16 cellular contexts compared by ENCODE assay signal in genomic region chr2:71880287-71880686, GRCh38.
DNase-seq lines count a peak whose midpoint lies in the region; ATAC-seq and TF ChIP-seq lines count a peak whose summit lies in the region.
"Had no signal": no experiment of that assay in that cellular context is flagged by ENCODE, and none has a peak within 500 bp of the region (broad histone marks: within the 10 kb centered on the region; RNA-seq: fewer than 3 reads in every experiment).

No MANE protein-coding gene starts in this region.

- H3K27ac ChIP-seq in RWPE1 (peak overlapping the region; percentile 58), mesenchymal stem cell (ENCODE audit: low read length, poor library complexity, severe bottlenecking) (no peak overlapping the region), skeletal muscle tissue (ENCODE audit: low read depth, low read length) (peak overlapping the region; percentile 92)
- H3K27ac ChIP-seq: C4-2B had no signal

- no peak overlapping the region for H3K9ac ChIP-seq in mesenchymal stem cell (ENCODE audit: low read length)
- peak overlapping the region in 1 of 3 donors; percentile 21 for H3K9ac ChIP-seq in skeletal muscle tissue (ENCODE audit: low read depth in 1 of 3, low read length in 3 of 3)

- peak overlapping the region; percentile 37 to 57 for H2BK12ac ChIP-seq in mesenchymal stem cell (ENCODE audit: low read length in 2 of 2)

- no peak overlapping the region for H2AK5ac ChIP-seq in mesenchymal stem cell (ENCODE audit: low read length, severe bottlenecking)

- peaks cover 69% of the 10 kb centered on the region for H3K4me1 Mint-ChIP-seq in HFFc6 (ENCODE audit: low read depth)

- peak overlapping the region; percentile 62 for H4K8ac ChIP-seq in mesenchymal stem cell (ENCODE audit: low read length)

- peak overlapping the region; percentile 50 for H2BK120ac ChIP-seq in mesenchymal stem cell (ENCODE audit: low read depth, low read length)

- H2BK15ac ChIP-seq in mesenchymal stem cell (ENCODE audit: low read depth, poor library complexity, severe bottlenecking): no peak overlapping the region

- DNase-seq in HFFc6 (no peak), RWPE1 (ENCODE audit: low spot score) (no peak), mesenchymal stem cell (no peak)
- DNase-seq: GF-D8, NCI-H1417 treated with DMSO at 0.1 percent for 48 hours, NCI-H2029, NCI-H2171 treated with DMSO at 0.1 percent for 48 hours, NCI-H446 treated with DMSO at 0.1 percent for 48 hours, NCI-H748 treated with DMSO at 0.1 percent for 48 hours had no signal

- H2AFZ ChIP-seq in mesenchymal stem cell (ENCODE audit: low read depth, low read length): no peak overlapping the region

- H3K4me1 ChIP-seq in mesenchymal stem cell (ENCODE audit: control insufficient read depth, insufficient read depth, low read depth, low read length) (peaks cover 32% of the 10 kb centered on the region), skeletal muscle tissue (ENCODE audit: control insufficient read depth in 3 of 3, insufficient read depth in 3 of 3, low read length in 3 of 3) (peaks cover 41 to 55% (median 53%) of the 10 kb centered on the region in 3 donors)

- H3K9me3 Mint-ChIP-seq in HFFc6: peaks cover 11% of the 10 kb centered on the region

- 88% methylated on average over 3 of the region's 3 CpGs for WGBS in mesenchymal stem cell

- H3K4me2 ChIP-seq in mesenchymal stem cell (ENCODE audit: low read length, poor library complexity, severe bottlenecking): no peak overlapping the region

- no peak overlapping the region for H3K14ac ChIP-seq in mesenchymal stem cell (ENCODE audit: low read length in 2 of 2)

- H3K23ac ChIP-seq in mesenchymal stem cell (ENCODE audit: low read length in 2 of 2): no peak overlapping the region

- H3K36me3 ChIP-seq in mesenchymal stem cell (ENCODE audit: control insufficient read depth in 1 of 2, insufficient read depth in 2 of 2, low read depth in 1 of 2, low read length in 2 of 2) (no peaks in the 10 kb centered on the region), skeletal muscle tissue (ENCODE audit: control insufficient read depth in 3 of 3, insufficient read depth in 3 of 3, low read length in 3 of 3) (no peaks in the 10 kb centered on the region)

- H3K4me3 ChIP-seq in mesenchymal stem cell (ENCODE audit: insufficient read depth in 1 of 2, low read depth in 1 of 2, low read length in 2 of 2) (no peak overlapping the region), skeletal muscle tissue (ENCODE audit: low read length in 3 of 3) (peak overlapping the region in 1 of 3 donors; percentile 35)

- H3K27me3 Mint-ChIP-seq in HFFc6 (ENCODE audit: insufficient read depth): no peaks in the 10 kb centered on the region; the same call in 1 of the 2 replicates

- H4K91ac ChIP-seq in mesenchymal stem cell (ENCODE audit: low read length): peak overlapping the region; percentile 83

- peaks cover 0 to 3% of the 10 kb centered on the region in 2 experiments for H3K27me3 ChIP-seq in mesenchymal stem cell (ENCODE audit: control insufficient read depth in 1 of 2, insufficient read depth in 1 of 2, low read length in 2 of 2)
- H3K27me3 ChIP-seq in skeletal muscle tissue (ENCODE audit: control insufficient read depth in 3 of 3, insufficient read depth in 3 of 3, low read length in 3 of 3): no peaks in the 10 kb centered on the region

- H3K18ac ChIP-seq in mesenchymal stem cell (ENCODE audit: low read depth in 1 of 2, low read length in 2 of 2): peak overlapping the region; percentile 50 to 58

- ATAC-seq in GM18867 (IDR thresholded peaks at IDR 0.05; ENCODE audit: unreplicated experiment) (no peak), GM18909 (IDR thresholded peaks at IDR 0.05; ENCODE audit: poor library complexity, unreplicated experiment) (no peak), HG03571 (IDR thresholded peaks at IDR 0.05; ENCODE audit: unreplicated experiment) (no peak)
- ATAC-seq: PC-3 had no signal

- H3K4me3 Mint-ChIP-seq in HFFc6: no peak overlapping the region
- H3K4me3 Mint-ChIP-seq: IgD-negative memory B cell had no signal

- TF ChIP-seq CTCF in HFFc6 (IDR thresholded peaks at IDR 0.05) (no peak), RWPE1 (conservative IDR thresholded peaks at IDR 0.05; ENCODE audit: low read depth) (no peak)

- peak overlapping the region; percentile 86 for H3K27ac Mint-ChIP-seq in HFFc6

- POLR2A ChIA-PET in RWPE1 (lab: Yijun Ruan, JAX; ENCODE audit: low non-redundant PET): no interaction called here

- CTCF ChIA-PET in RWPE1 (lab: Yijun Ruan, JAX): interaction anchor here (1.0 kb wide), 1 partner anchor 270 kb away, joined by 4 read pairs; no protein-coding TSS in a partner anchor

- H2BK5ac ChIP-seq in mesenchymal stem cell (ENCODE audit: low read depth, low read length, poor library complexity, severe bottlenecking): no peak overlapping the region

- peaks cover 10% of the 10 kb centered on the region for H3K9me3 ChIP-seq in mesenchymal stem cell (ENCODE audit: control insufficient read depth, low read length)
- H3K9me3 ChIP-seq in skeletal muscle tissue (ENCODE audit: control insufficient read depth in 3 of 3, low read length in 3 of 3): no peaks in the 10 kb centered on the region

- peaks cover 12% of the 10 kb centered on the region for H3K36me3 Mint-ChIP-seq in HFFc6 (ENCODE audit: low read depth)
- H3K36me3 Mint-ChIP-seq: IgD-negative memory B cell had no signal

- no peaks in the 10 kb centered on the region for H3K79me1 ChIP-seq in mesenchymal stem cell (replicated peaks; ENCODE audit: low read length, poor library complexity, severe bottlenecking)

- H3K4ac ChIP-seq in mesenchymal stem cell (ENCODE audit: low read depth in 1 of 2, low read length in 2 of 2): peak overlapping the region; percentile 2 to 30
